Comparison of ENCODE assay signal across 23 cellular contexts in the genomic region with DNA sequence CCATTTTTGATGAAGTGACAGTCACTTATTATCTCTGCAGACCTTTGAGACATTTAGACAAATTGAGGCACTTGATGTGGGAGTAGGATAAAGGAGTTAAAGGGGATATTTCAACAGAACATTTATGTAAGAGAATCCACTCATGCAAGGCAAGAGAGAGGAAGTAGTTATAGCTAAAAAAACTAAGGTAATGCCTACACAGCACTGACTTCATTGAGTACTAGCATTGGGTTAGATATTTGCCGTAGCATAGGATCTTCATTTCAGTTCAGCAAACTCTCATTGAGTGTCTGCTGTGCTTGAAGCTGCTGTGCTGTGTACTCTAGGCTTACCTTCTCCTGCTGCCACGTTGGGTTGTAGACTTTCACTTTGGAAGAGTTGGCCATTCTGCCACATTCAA. TPM values are rescaled to one million over a fixed set of nuclear protein-coding genes. Genes with fewer than 3 reads are reported as not detected.
DNase-seq lines count a peak whose midpoint lies in the region; ATAC-seq and TF ChIP-seq lines count a peak whose summit lies in the region.
"Had no signal": no experiment of that assay in that cellular context is flagged by ENCODE, and none has a peak within 500 bp of the region (broad histone marks: within the 10 kb centered on the region; RNA-seq: fewer than 3 reads in every experiment).

No MANE protein-coding gene starts in this region.

- peaks cover 0 to 19% of the 10 kb centered on the region in 2 donors for H3K36me3 Mint-ChIP-seq in naive B cell
- H3K36me3 Mint-ChIP-seq: CD4-positive, CD25-positive, alpha-beta regulatory T cell had no signal

- no peak for TF ChIP-seq POLR2A in NB4 (IDR thresholded peaks at IDR 0.05; ENCODE audit: extremely low read depth, insufficient read length)

- intact Hi-C loops in A673 (cut with micrococcal nuclease; ENCODE audit: unreplicated experiment) = no loop called here

- no peaks in the 10 kb centered on the region for H3K36me3 ChIP-seq in BLaER1 treated with 17β-estradiol and CSF1 and Interleukin-3, amounts not matched to agents 10 nM and 100 nM
- no peaks in the 10 kb centered on the region for H3K36me3 ChIP-seq in A673 (ENCODE audit: insufficient read depth, low read length, poor library complexity, severe bottlenecking)

- no peaks in the 10 kb centered on the region for H4K20me1 ChIP-seq in BLaER1 treated with 17β-estradiol and CSF1 and Interleukin-3, amounts not matched to agents 10 nM and 100 nM

- CTCF ChIA-PET in A673 (lab: Charles Lee) = no interaction called here

- DNase-seq in GM13976 (ENCODE audit: low spot score) (peak; percentile 34), NB4 (ENCODE audit: low read depth) (peak; percentile 8), naive B cell (peak; percentile 45), SHP77 (lab: John Stamatoyannopoulos, UW) (no peak), A673 (ENCODE audit: low spot score) (no peak)
- DNase-seq in activated CD4-positive, CD25-positive, alpha-beta regulatory T cell treated with anti-CD3 and anti-CD28 coated beads, Interleukin-2, amount 50 U/mL, for 72 hours = no peak
- DNase-seq: Caco-2; CD4-positive, CD25-positive, alpha-beta regulatory T cell; DMS153; EL; HCEC 1CT; Karpas-422; MM.1S; NCI-H1417; NCI-H2029; NCI-H2171; NCI-H774; PC-9 had no signal

- POLR2A ChIA-PET in A673 (lab: Charles Lee; ENCODE audit: low non-redundant PET) = no interaction called here

- no TSS peak for BruUV-seq in A673 (replicated peaks; lab: Mats Ljungman, UMichigan)

- H3K4me1 ChIP-seq in BLaER1 treated with 17β-estradiol and CSF1 and Interleukin-3, amounts not matched to agents 10 nM and 100 nM = peaks cover 13 to 31% (median 24%) of the 10 kb centered on the region in 10 experiments
- peaks cover 19% of the 10 kb centered on the region for H3K4me1 ChIP-seq in A673 (ENCODE audit: insufficient read depth, low read length, poor library complexity, severe bottlenecking)
- H3K4me1 ChIP-seq: Caco-2 had no signal

- no peak overlapping the region for H3K9ac ChIP-seq in BLaER1 treated with 17β-estradiol and CSF1 and Interleukin-3, amounts not matched to agents 10 nM and 100 nM

- in situ Hi-C loops in GM13976 (cut with MboI; ENCODE audit: low sequenced_read_pairs, unreplicated experiment) = no loop called here

- no peaks in the 10 kb centered on the region for H3K27me3 Mint-ChIP-seq in naive B cell
- H3K27me3 Mint-ChIP-seq: CD4-positive, CD25-positive, alpha-beta regulatory T cell had no signal

- H3K9me3 ChIP-seq in BLaER1 treated with 17β-estradiol and CSF1 and Interleukin-3, amounts not matched to agents 10 nM and 100 nM (replicated peaks in 1 of 11) = peaks cover 1 to 48% (median 18%) of the 10 kb centered on the region in 11 experiments; a peak in 20 of 22 replicates
- no peaks in the 10 kb centered on the region for H3K9me3 ChIP-seq in A673 (ENCODE audit: low read depth, low read length, poor library complexity, severe bottlenecking)
- H3K9me3 ChIP-seq: A549, Caco-2 had no signal

- TF ChIP-seq CTCF in GM13976 (IDR thresholded peaks at IDR 0.05; ENCODE audit: borderline replicate concordance, control extremely low read depth, extremely low read depth, insufficient read depth, missing control alignments) (no peak), NB4 (IDR thresholded peaks at IDR 0.05; ENCODE audit: low read depth, low read length) (no peak), A673 (conservative IDR thresholded peaks at IDR 0.05; ENCODE audit: low read depth, low read length) (no peak)

- peaks cover 0 to 11% (median 5%) of the 10 kb centered on the region in 7 donors for H3K9me3 Mint-ChIP-seq in naive B cell

- no peaks in the 10 kb centered on the region for H3K27me3 ChIP-seq in BLaER1 treated with 17β-estradiol and CSF1 and Interleukin-3, amounts not matched to agents 10 nM and 100 nM
- H3K27me3 ChIP-seq in A673 (replicated peaks; ENCODE audit: insufficient read depth, low read depth, low read length, poor library complexity) = no peaks in the 10 kb centered on the region

- H3K4me2 ChIP-seq in BLaER1 treated with 17β-estradiol and CSF1 and Interleukin-3, amounts not matched to agents 10 nM and 100 nM = peak overlapping the region in 7 of 11 experiments; percentile 4 to 53 (median 32); a peak in 9 of 22 replicates
- H3K4me2 ChIP-seq: A549, PC-9 had no signal

- H3K27ac ChIP-seq in BLaER1 treated with 17β-estradiol and CSF1 and Interleukin-3, amounts not matched to agents 10 nM and 100 nM = peak overlapping the region in 2 of 11 experiments; percentile 3 to 40; a peak in 3 of 22 replicates
- H3K27ac ChIP-seq in A673 (ENCODE audit: low read depth, low read length, poor library complexity, severe bottlenecking) = no peak overlapping the region
- H3K27ac ChIP-seq: A549, PC-9 had no signal

- H3K4me3 ChIP-seq in BLaER1 treated with 17β-estradiol and CSF1 and Interleukin-3, amounts not matched to agents 10 nM and 100 nM = no peak overlapping the region
- no peak overlapping the region for H3K4me3 ChIP-seq in NB4 (ENCODE audit: low read depth, low read length)
- no peak overlapping the region for H3K4me3 ChIP-seq in A673 (ENCODE audit: low read depth, low read length, poor library complexity, severe bottlenecking)
- H3K4me3 ChIP-seq: A549, PC-9 had no signal

- peaks cover 51 to 81% (median 79%) of the 10 kb centered on the region in 3 donors for H3K4me1 Mint-ChIP-seq in naive B cell

- peak; percentile 72 to 78 for ATAC-seq in naive B cell (ENCODE audit: low read depth in 2 of 2)
- no peak for ATAC-seq in GM21786 (IDR thresholded peaks at IDR 0.05; ENCODE audit: unreplicated experiment)
- ATAC-seq: A549 had no signal

- H3K27ac Mint-ChIP-seq in naive B cell = peak overlapping the region; percentile 91 to 99 (median 94)

- H3K4me3 Mint-ChIP-seq in naive B cell = peak overlapping the region; percentile 28 to 85 (median 67)
- H3K4me3 Mint-ChIP-seq: CD4-positive, CD25-positive, alpha-beta regulatory T cell had no signal

RNA-seq across cellular contexts. Expression of a gene that starts 10.5 kb away (rescaled TPM):
- polyA plus RNA-seq in naive B cell (ENCODE audit: low read depth in 6 of 6) = 10 to 100 TPM; 39.0 to 59.2 (median 48.9) TPM
- total RNA-seq in A673 (2021) = 0.37 and 0.92 TPM in 2 replicates
- total RNA-seq: HT-29, NCI-H460, PC-9 had no signal

RNA-seq across cellular contexts. Expression of a gene that starts 51.8 kb away (rescaled TPM):
- 10 to 100 TPM; 22.1 to 42.3 (median 35.2) TPM for polyA plus RNA-seq in naive B cell (ENCODE audit: low read depth in 6 of 6)
- total RNA-seq in A673 (2021) = 40.2 and 42.5 TPM in 2 replicates

Comparison
In these comparisons a context has a peak if more than half of its experiments do, and no peak if none do; other contexts are left out.
1. DNase-seq: peak in GM13976 (single experiment), NB4 (single experiment) and naive B cell (single experiment); none in SHP77 (0 of 2), A673 (single experiment) and activated CD4-positive, CD25-positive, alpha-beta regulatory T cell treated with anti-CD3 and anti-CD28 coated beads, Interleukin-2, amount 50 U/mL, for 72 hours (single experiment).